In the genomic region with DNA sequence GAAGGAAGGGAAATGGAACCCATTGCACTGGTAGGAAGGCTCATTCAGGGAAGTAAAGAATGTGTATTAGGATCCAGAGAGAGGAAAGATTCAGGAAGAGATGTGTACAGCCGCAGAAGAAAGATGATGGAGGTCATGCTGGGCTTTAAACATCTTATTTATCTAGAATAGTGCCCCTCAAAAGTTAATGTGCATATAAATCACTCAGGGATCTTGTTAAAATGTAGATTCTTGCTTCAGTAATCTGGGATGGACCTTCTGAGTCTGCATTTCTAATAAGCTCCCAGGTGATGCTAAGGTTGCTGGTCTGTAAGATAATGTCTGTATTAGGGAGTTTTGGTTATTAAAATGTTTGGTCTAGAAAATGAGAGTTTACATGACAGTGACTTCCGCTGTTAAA, we compare ENCODE assay signal across 27 cellular contexts. TPM values are rescaled to one million over a fixed set of nuclear protein-coding genes. Genes with fewer than 3 reads are reported as not detected.
"Had no signal": no experiment of that assay in that cellular context is flagged by ENCODE, and none has a peak within 500 bp of the region (broad histone marks: within the 10 kb centered on the region; RNA-seq: fewer than 3 reads in every experiment).

No MANE protein-coding gene starts in this region.

- H3K4me3 Mint-ChIP-seq: activated B cell treated with CpG ODN at 0.5 μM for 24 hours; activated CD4-positive, alpha-beta T cell treated with anti-CD3 and anti-CD28 coated beads, Interleukin-2, amount 10 ng/mL, durations not matched to agents 24 days and 14 days; activated naive CD8-positive, alpha-beta T cell treated with anti-CD3 and anti-CD28 coated beads, Interleukin-2, amount 50 U/mL, for 24 hours; activated T-cell treated with anti-CD3 and anti-CD28 coated beads, Interleukin-2, amount 50 U/mL, for 4 hours; brain; central memory CD8-positive, alpha-beta T cell; T-helper 1 cell treated with Interleukin-12 subunit alpha and Interleukin-12 subunit beta and Interleukin-4 antibody, amounts not matched to agents 30 μg/mL and 1 μg/mL, for 36 hours had no signal

- H3K27ac Mint-ChIP-seq: activated B cell treated with CpG ODN at 0.5 μM for 24 hours; activated CD4-positive, alpha-beta T cell treated with anti-CD3 and anti-CD28 coated beads, Interleukin-2, amount 10 ng/mL, durations not matched to agents 24 days and 14 days; activated naive CD4-positive, alpha-beta T cell treated with anti-CD3 and anti-CD28 coated beads, Interleukin-2, amount 50 U/mL, for 72 hours; activated naive CD8-positive, alpha-beta T cell treated with anti-CD3 and anti-CD28 coated beads, Interleukin-2, amount 50 U/mL, for 24 hours; brain; T-helper 1 cell treated with Interleukin-12 subunit alpha and Interleukin-12 subunit beta and Interleukin-4 antibody, amounts not matched to agents 30 μg/mL and 1 μg/mL, for 36 hours had no signal

- H3K9me3 ChIP-seq: Peyer's patch, SJCRH30, SK-N-SH had no signal

- ATAC-seq: activated naive CD4-positive, alpha-beta T cell treated with anti-CD3 and anti-CD28 coated beads, Interleukin-2, amount 50 U/mL, for 72 hours; activated naive CD8-positive, alpha-beta T cell treated with anti-CD3 and anti-CD28 coated beads, Interleukin-2, amount 50 U/mL, for 24 hours; activated T-cell treated with anti-CD3 and anti-CD28 coated beads, Interleukin-2, amount 50 U/mL, for 4 hours had no signal

- H3K27ac ChIP-seq: Peyer's patch, RWPE1, SJCRH30 had no signal

- H3K9me2 ChIP-seq: SK-N-SH had no signal

- H3K4me3 ChIP-seq: Peyer's patch, SJCRH30 had no signal

- H3K27me3 ChIP-seq: Peyer's patch, SJCRH30 had no signal

- H3K4me1 Mint-ChIP-seq: activated B cell treated with CpG ODN at 0.5 μM for 24 hours; activated CD4-positive, alpha-beta T cell treated with anti-CD3 and anti-CD28 coated beads, Interleukin-2, amount 10 ng/mL, durations not matched to agents 24 days and 14 days; activated naive CD8-positive, alpha-beta T cell treated with anti-CD3 and anti-CD28 coated beads, Interleukin-2, amount 50 U/mL, for 24 hours; central memory CD8-positive, alpha-beta T cell had no signal

- H3K27me3 Mint-ChIP-seq: activated B cell treated with CpG ODN at 0.5 μM for 24 hours; activated CD4-positive, alpha-beta T cell treated with anti-CD3 and anti-CD28 coated beads, Interleukin-2, amount 10 ng/mL, durations not matched to agents 24 days and 14 days; activated naive CD8-positive, alpha-beta T cell treated with anti-CD3 and anti-CD28 coated beads, Interleukin-2, amount 50 U/mL, for 24 hours; central memory CD8-positive, alpha-beta T cell had no signal

- H3K4me2 ChIP-seq: SK-N-SH had no signal

- H3K9me3 Mint-ChIP-seq: activated B cell treated with CpG ODN at 0.5 μM for 24 hours; activated CD4-positive, alpha-beta T cell treated with anti-CD3 and anti-CD28 coated beads, Interleukin-2, amount 10 ng/mL, durations not matched to agents 24 days and 14 days; activated naive CD4-positive, alpha-beta T cell treated with anti-CD3 and anti-CD28 coated beads, Interleukin-2, amount 50 U/mL, for 72 hours; activated naive CD8-positive, alpha-beta T cell treated with anti-CD3 and anti-CD28 coated beads, Interleukin-2, amount 50 U/mL, for 24 hours; brain; T-helper 1 cell treated with Interleukin-12 subunit alpha and Interleukin-12 subunit beta and Interleukin-4 antibody, amounts not matched to agents 30 μg/mL and 1 μg/mL, for 36 hours had no signal

- H3K4me1 ChIP-seq: Peyer's patch, SJCRH30 had no signal

- H3K36me3 Mint-ChIP-seq: activated naive CD4-positive, alpha-beta T cell treated with anti-CD3 and anti-CD28 coated beads, Interleukin-2, amount 50 U/mL, for 72 hours had no signal

- DNase-seq: activated B cell treated with CpG ODN at 0.5 μM for 24 hours; activated CD4-positive, alpha-beta T cell treated with anti-CD3 and anti-CD28 coated beads for 1 hour; activated CD4-positive, alpha-beta T cell treated with anti-CD3 and anti-CD28 coated beads, Interleukin-2, amount 10 ng/mL, durations not matched to agents 24 days and 14 days; activated CD4-positive, alpha-beta T cell treated with anti-CD3 and anti-CD28 coated beads, Interleukin-2, amount 50 U/mL, for 48 hours; activated CD8-positive, alpha-beta memory T cell treated with anti-CD3 and anti-CD28 coated beads for 24 hours; activated effector memory CD4-positive, alpha-beta T cell treated with anti-CD3 and anti-CD28 coated beads, Interleukin-2, amount 50 U/mL, for 16 hours; activated naive CD4-positive, alpha-beta T cell treated with Interleukin-2 at 50 U/mL for 16 hours; activated naive CD8-positive, alpha-beta T cell treated with anti-CD3 and anti-CD28 coated beads, Interleukin-2, amount 50 U/mL, for 24 hours; activated T-cell treated with anti-CD3 and anti-CD28 coated beads, Interleukin-2, amount 50 U/mL, for 4 hours; amniotic stem cell; MV-4-11; NCI-H1092 treated with DMSO at 0.1 percent for 48 hours; NCI-H1417 treated with DMSO at 0.1 percent for 48 hours; NCI-H1694 treated with DMSO at 0.1 percent for 48 hours; NCI-H2029 treated with DMSO at 0.1 percent for 48 hours; NCI-H510A treated with DMSO at 0.1 percent for 48 hours; NCI-H69; NK-92 treated with Interleukin-12 subunit alpha and Interleukin-12 subunit beta, amount 100 ng/mL, for 24 hours; Peyer's patch; Right ventricle myocardium superior; SJCRH30; SK-N-SH had no signal

- H3K36me3 ChIP-seq: Peyer's patch had no signal

- H3K9ac ChIP-seq: SK-N-SH had no signal

RNA-seq across cellular contexts. Expression of a gene that starts 46.3 kb away (rescaled TPM):
- total RNA-seq: activated B cell treated with CpG ODN at 0.5 μM for 24 hours; activated naive CD4-positive, alpha-beta T cell treated with anti-CD3 and anti-CD28 coated beads, Interleukin-2, amount 50 U/mL, for 72 hours had no signal
